ENCODE assay signal across 8 cellular contexts in the genomic region with DNA sequence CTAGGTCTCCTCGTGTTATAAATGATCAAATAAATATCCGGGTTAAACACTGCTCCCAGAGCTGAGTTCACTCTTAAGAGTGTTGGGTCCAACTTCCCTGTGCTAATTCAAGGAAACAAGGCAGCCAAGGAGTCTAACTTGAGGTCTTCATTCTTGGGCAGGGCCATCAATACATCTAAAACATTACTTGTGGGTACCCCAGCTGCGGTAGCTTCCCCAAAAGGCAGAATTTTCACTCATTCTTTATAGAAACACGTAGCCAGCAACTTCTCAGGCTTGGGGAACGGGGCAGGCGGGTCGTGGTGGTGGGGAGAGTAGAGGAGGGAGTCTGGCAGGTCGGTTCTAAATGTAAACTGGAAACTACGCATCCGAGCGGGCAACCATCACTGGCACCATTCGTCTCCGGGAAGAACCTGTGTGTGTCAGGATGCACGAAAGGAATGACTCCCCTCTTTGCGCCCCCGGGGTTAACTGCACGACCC. TPM values are rescaled to one million over a fixed set of nuclear protein-coding genes. Genes with fewer than 3 reads are reported as not detected.
DNase-seq lines count a peak whose midpoint lies in the region; ATAC-seq and TF ChIP-seq lines count a peak whose summit lies in the region.

No MANE protein-coding gene starts in this region.

- H3K9me3 ChIP-seq in heart left ventricle, result no peaks in the 10 kb centered on the region

- WGBS in heart left ventricle, 4 donors, result 2 to 6% (median 3%) methylated on average over 8 to 17 of the region's 17 CpGs

- ATAC-seq in heart left ventricle (peak; percentile 2 to 21 (median 13)), GM19452 (IDR thresholded peaks at IDR 0.05; ENCODE audit: unreplicated experiment) (no peak), HG02798 (IDR thresholded peaks at IDR 0.05; ENCODE audit: poor library complexity, unreplicated experiment) (no peak)

- no peak for TF ChIP-seq POLR2A in heart left ventricle (IDR thresholded peaks at IDR 0.05)

- peaks cover 38% of the 10 kb centered on the region for H3K4me1 Mint-ChIP-seq in activated T-helper 2 cell treated with anti-CD3 and anti-CD28 coated beads, Interferon-gamma antibody, Interleukin-2, Interleukin-4, amounts not matched to agents 10 μg/mL and 5 μg/mL and 100 μg/mL, durations not matched to agents 14 hours and 24 hours and 36 hours (ENCODE audit: low read depth)

- no peaks in the 10 kb centered on the region for H3K27me3 Mint-ChIP-seq in activated T-helper 2 cell treated with anti-CD3 and anti-CD28 coated beads, Interferon-gamma antibody, Interleukin-2, Interleukin-4, amounts not matched to agents 10 μg/mL and 5 μg/mL and 100 μg/mL, durations not matched to agents 14 hours and 24 hours and 36 hours (ENCODE audit: low read depth)

- peak overlapping the region; percentile 87 for H3K4me3 Mint-ChIP-seq in activated T-helper 2 cell treated with anti-CD3 and anti-CD28 coated beads, Interferon-gamma antibody, Interleukin-2, Interleukin-4, amounts not matched to agents 10 μg/mL and 5 μg/mL and 100 μg/mL, durations not matched to agents 14 hours and 24 hours and 36 hours (ENCODE audit: low read depth)

- H3K27ac Mint-ChIP-seq in activated T-helper 2 cell treated with anti-CD3 and anti-CD28 coated beads, Interferon-gamma antibody, Interleukin-2, Interleukin-4, amounts not matched to agents 10 μg/mL and 5 μg/mL and 100 μg/mL, durations not matched to agents 14 hours and 24 hours and 36 hours, result peak overlapping the region; percentile 92

- peaks cover 3 to 41% (median 20%) of the 10 kb centered on the region in 12 donors for H3K4me1 ChIP-seq in heart left ventricle

- intact Hi-C loops in activated T-helper 2 cell treated with anti-CD3 and anti-CD28 coated beads, Interferon-gamma antibody, Interleukin-2, Interleukin-4, amounts not matched to agents 10 μg/mL and 5 μg/mL and 100 μg/mL, durations not matched to agents 14 hours and 24 hours and 36 hours (cut with micrococcal nuclease), result loop anchor here (1.0 kb wide), 1 partner anchor 47 kb away; no protein-coding TSS in a partner anchor
- intact Hi-C loops in heart left ventricle (cut with DNase I), result loop anchor here in 2 of 10 donors (5.0 kb wide), 2 partner anchors 39 to 44 kb away; no protein-coding TSS in a partner anchor

- H3K27me3 ChIP-seq in GM06990 (replicated peaks; ENCODE audit: control insufficient read depth, insufficient read depth, low read length), result no peaks in the 10 kb centered on the region
- no peaks in the 10 kb centered on the region for H3K27me3 ChIP-seq in heart left ventricle

- H3K27ac ChIP-seq in heart left ventricle, result peak overlapping the region; percentile 84 to 98 (median 94)

- H3K36me3 Mint-ChIP-seq in activated T-helper 2 cell treated with anti-CD3 and anti-CD28 coated beads, Interferon-gamma antibody, Interleukin-2, Interleukin-4, amounts not matched to agents 10 μg/mL and 5 μg/mL and 100 μg/mL, durations not matched to agents 14 hours and 24 hours and 36 hours (ENCODE audit: low read depth), result peaks cover 2% of the 10 kb centered on the region

- TF ChIP-seq CTCF in GM06990 (IDR thresholded peaks at IDR 0.05; ENCODE audit: insufficient read depth, low read length, poor library complexity, severe bottlenecking) (no peak), heart left ventricle (IDR thresholded peaks at IDR 0.05) (no peak)

- H3K4me3 ChIP-seq in GM06990 (replicated peaks; ENCODE audit: low read depth, low read length) (peak overlapping the region; percentile 85), heart left ventricle (peak overlapping the region; percentile 71 to 96 (median 90))
- H3K4me3 ChIP-seq in Jurkat, Clone E6-1 (ENCODE audit: low read length), result peak overlapping the region; percentile 91

- no peaks in the 10 kb centered on the region for H3K36me3 ChIP-seq in GM06990 (ENCODE audit: control insufficient read depth, insufficient read depth, low read length)
- no peaks in the 10 kb centered on the region for H3K36me3 ChIP-seq in heart left ventricle

- no peaks in the 10 kb centered on the region for H3K9me3 Mint-ChIP-seq in activated T-helper 2 cell treated with anti-CD3 and anti-CD28 coated beads, Interferon-gamma antibody, Interleukin-2, Interleukin-4, amounts not matched to agents 10 μg/mL and 5 μg/mL and 100 μg/mL, durations not matched to agents 14 hours and 24 hours and 36 hours

- DNase-seq in GM06990 (ENCODE audit: extremely low read depth, insufficient read length), result no peak
- no peak for DNase-seq in Jurkat, Clone E6-1 (ENCODE audit: low read depth, low spot score)
- peak; percentile 22 for DNase-seq in activated T-helper 2 cell treated with anti-CD3 and anti-CD28 coated beads, Interferon-gamma antibody, Interleukin-2, Interleukin-4, amounts not matched to agents 10 μg/mL and 5 μg/mL and 100 μg/mL, durations not matched to agents 14 hours and 24 hours and 36 hours (ENCODE audit: low spot score)
- no peak for DNase-seq in heart left ventricle
- DNase-seq in pons (ENCODE audit: low spot score), result peak; percentile 46
- DNase-seq in NCI-H1694 treated with DMSO at 0.1 percent for 48 hours (lab: John Stamatoyannopoulos, UW), result no peak

RNA-seq across cellular contexts. Expression of a gene that starts 0.7 kb away (rescaled TPM):
- polyA plus RNA-seq in Jurkat, Clone E6-1 (2012; ENCODE audit: insufficient read depth, insufficient read length), result 155 TPM
- total RNA-seq in activated T-helper 2 cell treated with anti-CD3 and anti-CD28 coated beads, Interferon-gamma antibody, Interleukin-2, Interleukin-4, amounts not matched to agents 10 μg/mL and 5 μg/mL and 100 μg/mL, durations not matched to agents 14 hours and 24 hours and 36 hours, result 73.9 and 75.8 TPM in 2 replicates
- 10 to 100 TPM; 53.2 to 70.6 (median 59.3) TPM for total RNA-seq in heart left ventricle
- 10 to 100 TPM; 12.2 to 51.3 TPM for polyA plus RNA-seq in heart left ventricle

RNA-seq across cellular contexts. Expression of a gene that starts 53.7 kb away (rescaled TPM):
- not detected for polyA plus RNA-seq in Jurkat, Clone E6-1 (2012; ENCODE audit: insufficient read depth, insufficient read length)
- total RNA-seq in activated T-helper 2 cell treated with anti-CD3 and anti-CD28 coated beads, Interferon-gamma antibody, Interleukin-2, Interleukin-4, amounts not matched to agents 10 μg/mL and 5 μg/mL and 100 μg/mL, durations not matched to agents 14 hours and 24 hours and 36 hours, result not detected in 2 replicates
- 10 to 100 TPM in 1 of 9 donors, 1 to 10 TPM in 4, under 1 TPM in 4; 0.56 to 45.0 (median 1.5) TPM for total RNA-seq in heart left ventricle
- polyA plus RNA-seq in heart left ventricle, result under 1 TPM; 0.71 to 0.91 TPM

Comparison
In these comparisons a context has a peak if more than half of its experiments do, and no peak if none do; other contexts are left out.
1. DNase-seq: peak in activated T-helper 2 cell treated with anti-CD3 and anti-CD28 coated beads, Interferon-gamma antibody, Interleukin-2, Interleukin-4, amounts not matched to agents 10 μg/mL and 5 μg/mL and 100 μg/mL, durations not matched to agents 14 hours and 24 hours and 36 hours (single experiment) and pons (single experiment); none in GM06990 (single experiment), Jurkat, Clone E6-1 (single experiment), heart left ventricle (0 of 5) and NCI-H1694 treated with DMSO at 0.1 percent for 48 hours (single experiment).
2. ATAC-seq: peak in heart left ventricle (4 of 4); none in GM19452 (single experiment) and HG02798 (single experiment).
3. Peak in every context shown above with its lines, with median percentiles within 50 percentile points of each other: H3K4me3 ChIP-seq.